In genomic region chr11:765802-766091, GRCh38 we compare ENCODE assay signal across 2 cellular contexts.
TF ChIP-seq lines count a peak whose summit lies in the region.

No MANE protein-coding gene starts in this region.

TF ChIP-seq in GM23338, 12 proteins besides CTCF, POLR2A, EP300 and RAD21:
- no peak for TF ChIP-seq EZH2 (IDR thresholded peaks at IDR 0.05; ENCODE audit: low read depth, unreplicated experiment)
- TF ChIP-seq ZNF114 (CRISPR knock-in tag; IDR thresholded peaks at IDR 0.05): no peak

TF ChIP-seq in IMR-90, 13 proteins besides CTCF, POLR2A, EP300 and RAD21:
- TF ChIP-seq CEBPB (IDR thresholded peaks at IDR 0.05; ENCODE audit: low read depth, low read length) (no peak), ELK1 (IDR thresholded peaks at IDR 0.05; ENCODE audit: borderline replicate concordance, low read depth, low read length) (no peak), USF2 (IDR thresholded peaks at IDR 0.05; ENCODE audit: low read depth, low read length) (no peak)
